Comparison of ENCODE assay signal across 24 cellular contexts in genomic region chrX:104864296-104864695, GRCh38.
DNase-seq lines count a peak whose midpoint lies in the region; ATAC-seq and TF ChIP-seq lines count a peak whose summit lies in the region.
"Had no signal": no experiment of that assay in that cellular context is flagged by ENCODE, and none has a peak within 500 bp of the region (broad histone marks: within the 10 kb centered on the region; RNA-seq: fewer than 3 reads in every experiment).

No MANE protein-coding gene starts in this region.

- H3K27me3 ChIP-seq in mesenchymal stem cell (ENCODE audit: control insufficient read depth in 1 of 2, insufficient read depth in 1 of 2, low read length in 2 of 2), result peaks cover 0 to 13% of the 10 kb centered on the region in 2 experiments
- no peaks in the 10 kb centered on the region for H3K27me3 ChIP-seq in tibial artery
- H3K27me3 ChIP-seq: BLaER1 treated with 17β-estradiol and CSF1 and Interleukin-3, amounts not matched to agents 10 nM and 100 nM; SJCRH30 had no signal

- ATAC-seq in mucosa of descending colon, result no peak
- ATAC-seq: HCT116, HepG2, K562, Right ventricle myocardium inferior, SK-N-SH treated with all-trans-retinoic acid at 6 μM for 48 hours had no signal

- H3K14ac ChIP-seq in mesenchymal stem cell (ENCODE audit: low read length in 2 of 2), result no peak overlapping the region

- intact Hi-C loops in tibial artery (cut with DNase I; ENCODE audit: low total_unique reads) (no loop called here), mucosa of descending colon (cut with DNase I, micrococcal nuclease) (no loop called here)

- DNase-seq in LHCN-M2 (ENCODE audit: low read depth) (peak; percentile 83), astrocyte of the hippocampus (ENCODE audit: low read depth, low spot score) (peak; percentile 15), mesenchymal stem cell (peak; percentile 10), tibial artery (no peak), mucosa of descending colon (no peak), kidney glomerular epithelial cell (lab: John Stamatoyannopoulos, UW) (no peak), DMS114 treated with DMSO at 0.1 percent for 48 hours (lab: John Stamatoyannopoulos, UW; ENCODE audit: unreplicated experiment) (no peak)
- DNase-seq: AML-193; CD4-positive, alpha-beta T cell; COR-L47; DMS79 treated with DMSO at 0.1 percent for 48 hours; Kasumi-1; MM.1S; NCI-H2029; NCI-H446; NCI-H524 treated with DMSO at 0.1 percent for 48 hours; NCI-H774; SJCRH30 had no signal

- no peaks in the 10 kb centered on the region for H3K36me3 ChIP-seq in mesenchymal stem cell (ENCODE audit: control insufficient read depth in 1 of 2, insufficient read depth in 2 of 2, low read depth in 1 of 2, low read length in 2 of 2)
- no peaks in the 10 kb centered on the region for H3K36me3 ChIP-seq in tibial artery
- H3K36me3 ChIP-seq in mucosa of descending colon (ENCODE audit: low read depth), result no peaks in the 10 kb centered on the region
- H3K36me3 ChIP-seq: BLaER1 treated with 17β-estradiol and CSF1 and Interleukin-3, amounts not matched to agents 10 nM and 100 nM; SJCRH30 had no signal

- no peak overlapping the region for H4K8ac ChIP-seq in mesenchymal stem cell (ENCODE audit: low read length)

- H2BK12ac ChIP-seq in mesenchymal stem cell (ENCODE audit: low read length in 2 of 2), result no peak overlapping the region

- no peaks in the 10 kb centered on the region for H3K79me1 ChIP-seq in mesenchymal stem cell (replicated peaks; ENCODE audit: low read length, poor library complexity, severe bottlenecking)

- no peak overlapping the region for H2BK120ac ChIP-seq in mesenchymal stem cell (ENCODE audit: low read depth, low read length)

- no peak overlapping the region for H3K23ac ChIP-seq in mesenchymal stem cell (ENCODE audit: low read length in 2 of 2)

- no peaks in the 10 kb centered on the region for H3K4me1 ChIP-seq in mesenchymal stem cell (ENCODE audit: control insufficient read depth, insufficient read depth, low read depth, low read length)
- peaks cover 0 to 20% (median 0%) of the 10 kb centered on the region in 4 donors for H3K4me1 ChIP-seq in tibial artery
- H3K4me1 ChIP-seq in mucosa of descending colon (ENCODE audit: low read depth), result no peaks in the 10 kb centered on the region
- H3K4me1 ChIP-seq: BLaER1 treated with 17β-estradiol and CSF1 and Interleukin-3, amounts not matched to agents 10 nM and 100 nM; SJCRH30 had no signal

- H3K4me3 ChIP-seq in mesenchymal stem cell (ENCODE audit: insufficient read depth in 1 of 2, low read depth in 1 of 2, low read length in 2 of 2), result no peak overlapping the region
- H3K4me3 ChIP-seq in tibial artery, result no peak overlapping the region
- no peak overlapping the region for H3K4me3 ChIP-seq in mucosa of descending colon
- H3K4me3 ChIP-seq: BLaER1 treated with 17β-estradiol and CSF1 and Interleukin-3, amounts not matched to agents 10 nM and 100 nM; K562; SJCRH30 had no signal

- H3K9me3 ChIP-seq in mesenchymal stem cell (ENCODE audit: control insufficient read depth, low read length), result no peaks in the 10 kb centered on the region
- no peaks in the 10 kb centered on the region for H3K9me3 ChIP-seq in tibial artery
- no peaks in the 10 kb centered on the region for H3K9me3 ChIP-seq in mucosa of descending colon
- H3K9me3 ChIP-seq: BLaER1 treated with 17β-estradiol and CSF1 and Interleukin-3, amounts not matched to agents 10 nM and 100 nM; SJCRH30 had no signal

- H3K4me2 ChIP-seq in mesenchymal stem cell (ENCODE audit: low read length, poor library complexity, severe bottlenecking), result no peak overlapping the region
- H3K4me2 ChIP-seq: BLaER1 treated with 17β-estradiol and CSF1 and Interleukin-3, amounts not matched to agents 10 nM and 100 nM had no signal

- WGBS in mesenchymal stem cell, result 0% methylated on average over 2 of the region's 4 CpGs

- H2BK15ac ChIP-seq in mesenchymal stem cell (ENCODE audit: low read depth, poor library complexity, severe bottlenecking), result no peak overlapping the region

- H2AFZ ChIP-seq in mesenchymal stem cell (ENCODE audit: low read depth, low read length), result no peak overlapping the region

- no peak overlapping the region for H3K9ac ChIP-seq in mesenchymal stem cell (ENCODE audit: low read length)
- H3K9ac ChIP-seq: BLaER1 treated with 17β-estradiol and CSF1 and Interleukin-3, amounts not matched to agents 10 nM and 100 nM had no signal

- H4K91ac ChIP-seq in mesenchymal stem cell (ENCODE audit: low read length), result no peak overlapping the region

- H3K4ac ChIP-seq in mesenchymal stem cell (ENCODE audit: low read depth in 1 of 2, low read length in 2 of 2), result no peak overlapping the region

- H3K18ac ChIP-seq in mesenchymal stem cell (ENCODE audit: low read depth in 1 of 2, low read length in 2 of 2), result no peak overlapping the region

- no peak overlapping the region for H2AK5ac ChIP-seq in mesenchymal stem cell (ENCODE audit: low read length, severe bottlenecking)

- H2BK5ac ChIP-seq in mesenchymal stem cell (ENCODE audit: low read depth, low read length, poor library complexity, severe bottlenecking), result no peak overlapping the region

- TF ChIP-seq CTCF in tibial artery (IDR thresholded peaks at IDR 0.05) (no peak), mucosa of descending colon (IDR thresholded peaks at IDR 0.05) (no peak)

- no peak overlapping the region for H3K27ac ChIP-seq in mesenchymal stem cell (ENCODE audit: low read length, poor library complexity, severe bottlenecking)
- peak overlapping the region; percentile 52 to 57 for H3K27ac ChIP-seq in tibial artery
- H3K27ac ChIP-seq: BLaER1 treated with 17β-estradiol and CSF1 and Interleukin-3, amounts not matched to agents 10 nM and 100 nM; SJCRH30 had no signal

Comparison
In these comparisons a context has a peak if more than half of its experiments do, and no peak if none do; other contexts are left out.
1. DNase-seq: peak in LHCN-M2 (single experiment), astrocyte of the hippocampus (single experiment) and mesenchymal stem cell (single experiment); none in tibial artery (0 of 2), mucosa of descending colon (0 of 3), kidney glomerular epithelial cell (single experiment) and DMS114 treated with DMSO at 0.1 percent for 48 hours (single experiment).